Comparison of ENCODE assay signal across 22 cellular contexts in genomic region chr5:100542086-100542485, GRCh38.
"Had no signal": no experiment of that assay in that cellular context is flagged by ENCODE, and none has a peak within 500 bp of the region (broad histone marks: within the 10 kb centered on the region; RNA-seq: fewer than 3 reads in every experiment).

No MANE protein-coding gene starts in this region.

- H3K27ac ChIP-seq: WERI-Rb-1 had no signal

- H3K27me3 Mint-ChIP-seq: activated CD8-positive, alpha-beta T cell treated with anti-CD3 and anti-CD28 coated beads for 36 hours; activated naive CD4-positive, alpha-beta T cell treated with anti-CD3 and anti-CD28 coated beads, Interleukin-2, amount 10 ng/mL, durations not matched to agents 7 days and 5 days; activated naive CD8-positive, alpha-beta T cell treated with anti-CD3 and anti-CD28 coated beads for 36 hours; IgD-negative memory B cell; T-helper 17 cell had no signal

- H3K36me3 ChIP-seq: WERI-Rb-1 had no signal

- ATAC-seq: activated CD8-positive, alpha-beta T cell treated with anti-CD3 and anti-CD28 coated beads for 36 hours; activated T-cell treated with anti-CD3 and anti-CD28 coated beads, Interleukin-2, amount 50 U/mL, for 72 hours; T-helper 17 cell had no signal

- H3K4me1 Mint-ChIP-seq: activated naive CD4-positive, alpha-beta T cell treated with anti-CD3 and anti-CD28 coated beads, Interleukin-2, amount 10 ng/mL, durations not matched to agents 7 days and 5 days had no signal

- H3K36me3 Mint-ChIP-seq: activated naive CD4-positive, alpha-beta T cell treated with anti-CD3 and anti-CD28 coated beads, Interleukin-2, amount 10 ng/mL, durations not matched to agents 7 days and 5 days had no signal

- H3K27ac Mint-ChIP-seq: activated CD8-positive, alpha-beta T cell treated with anti-CD3 and anti-CD28 coated beads for 36 hours; activated naive CD4-positive, alpha-beta T cell treated with anti-CD3 and anti-CD28 coated beads, Interleukin-2, amount 10 ng/mL, durations not matched to agents 7 days and 5 days; activated naive CD8-positive, alpha-beta T cell treated with anti-CD3 and anti-CD28 coated beads for 36 hours; activated T-cell treated with anti-CD3 and anti-CD28 coated beads, Interleukin-2, amount 50 U/mL, for 72 hours; activated T-helper 2 cell treated with anti-CD3 and anti-CD28 coated beads, Interferon-gamma antibody, Interleukin-2, Interleukin-4, amounts not matched to agents 10 μg/mL and 5 μg/mL and 100 μg/mL, durations not matched to agents 14 hours and 24 hours and 36 hours; IgD-negative memory B cell; T-helper 17 cell had no signal

- H3K9me3 Mint-ChIP-seq: activated CD8-positive, alpha-beta T cell treated with anti-CD3 and anti-CD28 coated beads for 36 hours; activated naive CD4-positive, alpha-beta T cell treated with anti-CD3 and anti-CD28 coated beads, Interleukin-2, amount 10 ng/mL, durations not matched to agents 7 days and 5 days; activated naive CD8-positive, alpha-beta T cell treated with anti-CD3 and anti-CD28 coated beads for 36 hours; activated T-cell treated with anti-CD3 and anti-CD28 coated beads, Interleukin-2, amount 50 U/mL, for 72 hours; activated T-helper 2 cell treated with anti-CD3 and anti-CD28 coated beads, Interferon-gamma antibody, Interleukin-2, Interleukin-4, amounts not matched to agents 10 μg/mL and 5 μg/mL and 100 μg/mL, durations not matched to agents 14 hours and 24 hours and 36 hours; IgD-negative memory B cell had no signal

- DNase-seq: activated CD4-positive, alpha-beta T cell treated with anti-CD3 and anti-CD28 coated beads for 4 hours; activated CD8-positive, alpha-beta memory T cell treated with anti-CD3 and anti-CD28 coated beads, Interleukin-2, amount 50 U/mL, for 4 hours; activated CD8-positive, alpha-beta T cell treated with anti-CD3 and anti-CD28 coated beads for 36 hours; activated gamma-delta T cell treated with Interleukin-2 at 50 U/mL for 16 hours; activated naive CD4-positive, alpha-beta T cell treated with anti-CD3 and anti-CD28 coated beads, Interleukin-2, amount 10 ng/mL, durations not matched to agents 7 days and 5 days; activated naive CD8-positive, alpha-beta T cell treated with anti-CD3 and anti-CD28 coated beads for 36 hours; activated T-cell treated with anti-CD3 and anti-CD28 coated beads, Interleukin-2, amount 50 U/mL, for 72 hours; KG1; MM.1S; NCI-H1105 treated with DMSO at 0.1 percent for 48 hours; NCI-H1436 treated with DMSO at 0.1 percent for 48 hours; NCI-H187; NCI-H2081; NCI-H510A treated with DMSO at 0.1 percent for 48 hours; NCI-H69; NK-92 treated with Interleukin-12 subunit alpha and Interleukin-12 subunit beta, amount 100 ng/mL, for 24 hours; SIG-M5; T-helper 17 cell; T1000; WERI-Rb-1 had no signal

- H3K4me3 Mint-ChIP-seq: activated CD8-positive, alpha-beta T cell treated with anti-CD3 and anti-CD28 coated beads for 36 hours; activated naive CD4-positive, alpha-beta T cell treated with anti-CD3 and anti-CD28 coated beads, Interleukin-2, amount 10 ng/mL, durations not matched to agents 7 days and 5 days; activated naive CD8-positive, alpha-beta T cell treated with anti-CD3 and anti-CD28 coated beads for 36 hours; activated T-cell treated with anti-CD3 and anti-CD28 coated beads, Interleukin-2, amount 50 U/mL, for 72 hours; T-helper 17 cell had no signal
